Comparison of ENCODE assay signal across 9 cellular contexts in the genomic region with DNA sequence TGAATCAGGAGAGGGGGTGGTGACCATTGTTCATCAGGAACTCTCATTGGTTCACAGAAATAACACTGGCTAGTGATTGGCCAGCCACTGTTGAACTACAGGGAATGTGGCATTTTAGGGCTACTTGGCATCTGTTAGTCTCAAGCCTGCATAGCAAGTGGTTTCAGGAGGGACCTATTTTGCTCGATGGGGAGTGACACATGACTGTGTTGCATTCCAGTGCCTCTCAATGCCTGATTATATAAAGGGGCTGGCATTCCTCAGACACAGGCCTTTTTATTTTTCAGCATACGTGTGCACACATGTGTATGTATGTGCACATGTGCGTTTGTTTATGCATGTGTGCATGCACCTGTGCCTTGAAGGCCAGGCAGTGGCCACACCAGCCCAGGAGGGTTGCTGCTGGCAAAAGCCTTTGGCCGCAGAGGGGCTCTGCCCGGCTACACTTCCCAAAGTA. TPM values are rescaled to one million over a fixed set of nuclear protein-coding genes. Genes with fewer than 3 reads are reported as not detected.
A peak's percentile ranks its signal among the peaks of the same experiment; 100 is the strongest.
DNase-seq lines count a peak whose midpoint lies in the region; ATAC-seq, FAIRE-seq and TF ChIP-seq lines count a peak whose summit lies in the region.
"Had no signal": no experiment of that assay in that cellular context is flagged by ENCODE, and none has a peak within 500 bp of the region (broad histone marks: within the 10 kb centered on the region; RNA-seq: fewer than 3 reads in every experiment).

No MANE protein-coding gene starts in this region.

- ATAC-seq in HepG2 (no peak), right lobe of liver (no peak), GM18517 (IDR thresholded peaks at IDR 0.05; ENCODE audit: unreplicated experiment) (no peak), GM21576 (IDR thresholded peaks at IDR 0.05; ENCODE audit: unreplicated experiment) (no peak)

- no peak overlapping the region for H3K9ac ChIP-seq in HepG2 (ENCODE audit: insufficient read depth, low read depth, low read length)

- TF ChIP-seq CTCF in HepG2 (CRISPR knock-in tag; IDR thresholded peaks at IDR 0.05) (no peak), right lobe of liver (IDR thresholded peaks at IDR 0.05) (no peak), foreskin fibroblast (IDR thresholded peaks at IDR 0.05; ENCODE audit: low read depth, low read length) (no peak), Calu3 (IDR thresholded peaks at IDR 0.05; ENCODE audit: unreplicated experiment) (no peak)

- H3K36me3 Mint-ChIP-seq in activated T-cell treated with anti-CD3 and anti-CD28 coated beads, Interleukin-2, amount 50 U/mL, for 24 hours (ENCODE audit: low read depth) = peaks cover 59% of the 10 kb centered on the region
- H3K36me3 Mint-ChIP-seq in Calu3 (ENCODE audit: insufficient read depth, unreplicated experiment) = peaks cover 9% of the 10 kb centered on the region

- H3K79me2 ChIP-seq in HepG2 (ENCODE audit: insufficient read depth, low read length) = no peaks in the 10 kb centered on the region

- DNase-seq in HepG2 (ENCODE audit: low spot score) (no peak), right lobe of liver (no peak), iPS-NIHi11 (ENCODE audit: low spot score) (peak; percentile 83), foreskin fibroblast (no peak), Calu3 (no peak)
- peak; percentile 32 for DNase-seq in activated T-cell treated with anti-CD3 and anti-CD28 coated beads, Interleukin-2, amount 50 U/mL, for 24 hours

- CTCF ChIA-PET in HepG2 (lab: Yijun Ruan, JAX; ENCODE audit: low intra/inter-chr PET ratio, low total read pairs) = no interaction called here
- CTCF ChIA-PET in Calu3 (lab: Charles Lee) = no interaction called here

- H3K27ac ChIP-seq in HepG2 (ENCODE audit: extremely low read length, insufficient read depth, low read length) = no peak overlapping the region
- H3K27ac ChIP-seq in right lobe of liver = no peak overlapping the region

- no peaks in the 10 kb centered on the region for H3K27me3 Mint-ChIP-seq in activated T-cell treated with anti-CD3 and anti-CD28 coated beads, Interleukin-2, amount 50 U/mL, for 24 hours
- H3K27me3 Mint-ChIP-seq in Calu3 (ENCODE audit: unreplicated experiment) = no peaks in the 10 kb centered on the region

- H3K4me3 ChIP-seq in HepG2 (replicated peaks in 1 of 3; ENCODE audit: insufficient read depth in 1 of 3, low read depth in 2 of 3, low read length in 3 of 3) = no peak overlapping the region
- no peak overlapping the region for H3K4me3 ChIP-seq in right lobe of liver
- no peak overlapping the region for H3K4me3 ChIP-seq in foreskin fibroblast (ENCODE audit: low read depth in 1 of 2, low read length in 2 of 2)
- H3K4me3 ChIP-seq: breast epithelium had no signal

- H3K4me1 Mint-ChIP-seq in activated T-cell treated with anti-CD3 and anti-CD28 coated beads, Interleukin-2, amount 50 U/mL, for 24 hours (ENCODE audit: low read depth) = peaks cover 88% of the 10 kb centered on the region
- H3K4me1 Mint-ChIP-seq in Calu3 (ENCODE audit: low read depth, unreplicated experiment) = peaks cover 25% of the 10 kb centered on the region

- peaks cover 29% of the 10 kb centered on the region for H3K4me1 ChIP-seq in HepG2 (ENCODE audit: insufficient read depth, low read length)
- H3K4me1 ChIP-seq in right lobe of liver = no peaks in the 10 kb centered on the region
- H3K4me1 ChIP-seq: breast epithelium had no signal

- peak overlapping the region; percentile 99 for H3K27ac Mint-ChIP-seq in activated T-cell treated with anti-CD3 and anti-CD28 coated beads, Interleukin-2, amount 50 U/mL, for 24 hours
- no peak overlapping the region for H3K27ac Mint-ChIP-seq in Calu3 (ENCODE audit: unreplicated experiment)

- POLR2A ChIA-PET in HepG2 (lab: Yijun Ruan, JAX) = no interaction called here

- intact Hi-C loops in HepG2 (cut with micrococcal nuclease; ENCODE audit: unreplicated experiment) = no loop called here
- intact Hi-C loops in right lobe of liver (cut with DNase I) = no loop called here
- intact Hi-C loops in Calu3 (cut with micrococcal nuclease; ENCODE audit: unreplicated experiment) = no loop called here

- FAIRE-seq in HepG2 (lab: Jason Lieb, UNC) = no peak

- no peaks in the 10 kb centered on the region for H3K9me3 ChIP-seq in HepG2 (ENCODE audit: low read length)
- H3K9me3 ChIP-seq in right lobe of liver = no peaks in the 10 kb centered on the region
- H3K9me3 ChIP-seq: breast epithelium had no signal

- peak overlapping the region; percentile 93 for H3K4me3 Mint-ChIP-seq in activated T-cell treated with anti-CD3 and anti-CD28 coated beads, Interleukin-2, amount 50 U/mL, for 24 hours
- no peak overlapping the region for H3K4me3 Mint-ChIP-seq in Calu3 (ENCODE audit: low read depth, unreplicated experiment)

- no peak for TF ChIP-seq EP300 in HepG2 (IDR thresholded peaks at IDR 0.05; ENCODE audit: low read depth in 2 of 2, low read length in 2 of 2)
- TF ChIP-seq EP300 in HepG2 (CRISPR knock-in tag; IDR thresholded peaks at IDR 0.05; ENCODE audit: borderline replicate concordance) = no peak

- H3K9me3 Mint-ChIP-seq in activated T-cell treated with anti-CD3 and anti-CD28 coated beads, Interleukin-2, amount 50 U/mL, for 24 hours = no peaks in the 10 kb centered on the region
- H3K9me3 Mint-ChIP-seq in Calu3 (ENCODE audit: low read depth, unreplicated experiment) = no peaks in the 10 kb centered on the region

- 47% methylated on average over 5 of the region's 5 CpGs for WGBS in HepG2 (ENCODE audit: low lambda C conversion rate)
- WGBS in right lobe of liver (ENCODE audit: insufficient coverage, low coverage, low lambda C conversion rate, missing lambda C conversion rate) = 67% methylated on average over 3 of the region's 5 CpGs

- no TSS peak for BruUV-seq in HepG2 (replicated peaks; lab: Mats Ljungman, UMichigan)
- no TSS peak for BruUV-seq in Calu3 (replicated peaks; lab: Mats Ljungman, UMichigan)

- H3K27me3 ChIP-seq in HepG2 (ENCODE audit: control insufficient read depth in 1 of 2, insufficient read depth in 2 of 2, low read length in 2 of 2) (no peaks in the 10 kb centered on the region), right lobe of liver (no peaks in the 10 kb centered on the region)
- H3K27me3 ChIP-seq: breast epithelium had no signal

- TF ChIP-seq RAD21 in HepG2 (CRISPR knock-in tag; IDR thresholded peaks at IDR 0.05) = no peak

- no peak overlapping the region for H2AFZ ChIP-seq in HepG2 (ENCODE audit: low read length)

- in situ Hi-C loops in HepG2 (cut with HindIII; ENCODE audit: extremely low pct_ligation_motif_present, low pct_unique_long_range_greater_than_20kb) = no loop called here

- TF ChIP-seq POLR2A in HepG2 (IDR thresholded peaks at IDR 0.05; ENCODE audit: insufficient read depth in 1 of 2, low read depth in 2 of 2, low read length in 2 of 2) (no peak), right lobe of liver (IDR thresholded peaks at IDR 0.05) (no peak)

- no peak overlapping the region for H3K4me2 ChIP-seq in HepG2 (ENCODE audit: low read depth, low read length)

- no peaks in the 10 kb centered on the region for H4K20me1 ChIP-seq in HepG2 (ENCODE audit: insufficient read depth, low read length)

- H3K36me3 ChIP-seq in HepG2 (replicated peaks in 1 of 2; ENCODE audit: control insufficient read depth in 1 of 2, insufficient read depth in 2 of 2, low read length in 2 of 2) (no peaks in the 10 kb centered on the region), right lobe of liver (no peaks in the 10 kb centered on the region)
- H3K36me3 ChIP-seq: breast epithelium had no signal

TF ChIP-seq in HepG2, 621 proteins besides CTCF, POLR2A, EP300 and RAD21:
- TF ChIP-seq ZNF44 (CRISPR knock-in tag; IDR thresholded peaks at IDR 0.05) (no peak), KDM2A (CRISPR knock-in tag; IDR thresholded peaks at IDR 0.05; ENCODE audit: borderline replicate concordance, low read depth) (no peak), NFYB (CRISPR knock-in tag; IDR thresholded peaks at IDR 0.05) (peak; percentile 28; the same call in 1 of the 2 replicates)
- TF ChIP-seq, protein P1, sequence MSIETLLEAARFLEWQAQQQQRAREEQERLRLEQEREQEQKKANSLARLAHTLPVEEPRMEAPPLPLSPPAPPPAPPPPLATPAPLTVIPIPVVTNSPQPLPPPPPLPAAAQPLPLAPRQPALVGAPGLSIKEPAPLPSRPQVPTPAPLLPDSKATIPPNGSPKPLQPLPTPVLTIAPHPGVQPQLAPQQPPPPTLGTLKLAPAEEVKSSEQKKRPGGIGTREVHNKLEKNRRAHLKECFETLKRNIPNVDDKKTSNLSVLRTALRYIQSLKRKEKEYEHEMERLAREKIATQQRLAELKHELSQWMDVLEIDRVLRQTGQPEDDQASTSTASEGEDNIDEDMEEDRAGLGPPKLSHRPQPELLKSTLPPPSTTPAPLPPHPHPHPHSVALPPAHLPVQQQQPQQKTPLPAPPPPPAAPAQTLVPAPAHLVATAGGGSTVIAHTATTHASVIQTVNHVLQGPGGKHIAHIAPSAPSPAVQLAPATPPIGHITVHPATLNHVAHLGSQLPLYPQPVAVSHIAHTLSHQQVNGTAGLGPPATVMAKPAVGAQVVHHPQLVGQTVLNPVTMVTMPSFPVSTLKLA (IDR thresholded peaks at IDR 0.05) = peak; percentile 79

RNA-seq across cellular contexts. Expression of gene FGD3, which starts 23.2 kb away (rescaled TPM):
- total RNA-seq in HepG2 (2016; rRNA removed; fragmentation: Illumina TruSeq; extraction: Trizol) (0.84 and 1.1 TPM in 2 replicates), right lobe of liver (1 to 10 TPM; 1.7 to 3.1 (median 2.4) TPM), Calu3 (2022) (3.1 and 4.5 TPM in 2 replicates)
- total RNA-seq in HepG2 (2016; cell fraction: cytosol; rRNA removed; fragmentation: Illumina TruSeq; extraction: Trizol; ENCODE audit: low read depth) = 0.40 and 0.53 TPM in 2 replicates
- total RNA-seq in HepG2 (2016; cell fraction: insoluble cytoplasmic fraction; rRNA removed; fragmentation: Illumina TruSeq; extraction: Trizol) = 0.73 and 1.0 TPM in 2 replicates
- total RNA-seq in HepG2 (2016; cell fraction: membrane; rRNA removed; fragmentation: Illumina TruSeq; extraction: Trizol) = 0.34 and 0.77 TPM in 2 replicates
- total RNA-seq in HepG2 (2016; cell fraction: nucleus; rRNA removed; fragmentation: Illumina TruSeq; extraction: Trizol) = 1.0 and 1.4 TPM in 2 replicates
- 0.53 and 0.60 TPM in 2 replicates for polyA plus RNA-seq in HepG2 (2011; rRNA removed)
- polyA plus RNA-seq in HepG2 (2011; cell fraction: cytosol; rRNA removed) = 0.29 and 0.70 TPM in 2 replicates
- polyA plus RNA-seq in HepG2 (2011; cell fraction: nucleus; rRNA removed) = 1.7 and 2.3 TPM in 2 replicates
- 0.68 and 1.4 TPM in 2 replicates for polyA plus RNA-seq in HepG2 (2012)
- polyA plus RNA-seq in HepG2 (2016; cell fraction: cytosol; fragmentation: Illumina TruSeq; extraction: Trizol; ENCODE audit: low read depth) = 0.17 and 0.27 TPM in 2 replicates
- polyA plus RNA-seq in HepG2 (2016; cell fraction: insoluble cytoplasmic fraction; fragmentation: Illumina TruSeq; extraction: Trizol; ENCODE audit: low read depth) = 0.63 and 0.74 TPM in 2 replicates
- polyA plus RNA-seq in HepG2 (2016; cell fraction: membrane; fragmentation: Illumina TruSeq; extraction: Trizol; ENCODE audit: low read depth) = 0.15 and 0.21 TPM in 2 replicates
- 1.4 and 2.1 TPM in 2 replicates for polyA plus RNA-seq in HepG2 (2016; cell fraction: nucleus; fragmentation: Illumina TruSeq; extraction: Trizol; ENCODE audit: insufficient read depth, low read depth)
- polyA minus RNA-seq in HepG2 (2011; rRNA and poly(A)+ RNA removed; ENCODE audit: low replicate concordance) = 1.2 and 1.3 TPM in 2 replicates
- 0.49 and 0.79 TPM in 2 replicates for polyA minus RNA-seq in HepG2 (2011; cell fraction: cytosol; rRNA and poly(A)+ RNA removed)
- polyA minus RNA-seq in HepG2 (2011; cell fraction: nucleus; rRNA and poly(A)+ RNA removed) = 0.75 and 0.77 TPM in 2 replicates

Comparison
In these comparisons a context has a peak if more than half of its experiments do, and no peak if none do; other contexts are left out.
1. DNase-seq: peak in activated T-cell treated with anti-CD3 and anti-CD28 coated beads, Interleukin-2, amount 50 U/mL, for 24 hours (single experiment) and iPS-NIHi11 (single experiment); none in HepG2 (single experiment), right lobe of liver (0 of 3), foreskin fibroblast (0 of 2) and Calu3 (single experiment).